In genomic region chr7:139830292-139830691, GRCh38 we compare ENCODE assay signal across 11 cellular contexts. TPM values are rescaled to one million over a fixed set of nuclear protein-coding genes. Genes with fewer than 3 reads are reported as not detected.
DNase-seq lines count a peak whose midpoint lies in the region; ATAC-seq and TF ChIP-seq lines count a peak whose summit lies in the region.
"Had no signal": no experiment of that assay in that cellular context is flagged by ENCODE, and none has a peak within 500 bp of the region (broad histone marks: within the 10 kb centered on the region; RNA-seq: fewer than 3 reads in every experiment).

No MANE protein-coding gene starts in this region.

- H3K4me3 Mint-ChIP-seq in stimulated activated naive CD8-positive, alpha-beta T cell treated with anti-CD3 and anti-CD28 coated beads, Interleukin-15, Interleukin-2, amounts not matched to agents 100 ng/mL and 50 ng/mL, for 24 hours, result peak overlapping the region; percentile 69
- H3K4me3 Mint-ChIP-seq in brain (no peak overlapping the region), Caco-2 (ENCODE audit: unreplicated experiment) (no peak overlapping the region)

- peak overlapping the region; percentile 29 for H3K27ac Mint-ChIP-seq in stimulated activated naive CD8-positive, alpha-beta T cell treated with anti-CD3 and anti-CD28 coated beads, Interleukin-15, Interleukin-2, amounts not matched to agents 100 ng/mL and 50 ng/mL, for 24 hours
- peak overlapping the region in 3 of 5 experiments; percentile 2 to 80 (median 70) for H3K27ac Mint-ChIP-seq in brain
- no peak overlapping the region for H3K27ac Mint-ChIP-seq in Caco-2 (ENCODE audit: unreplicated experiment)

- H3K9ac ChIP-seq in mucosa of stomach (ENCODE audit: low read length), result peak overlapping the region; percentile 71

- ATAC-seq in stimulated activated naive CD8-positive, alpha-beta T cell treated with anti-CD3 and anti-CD28 coated beads, Interleukin-15, Interleukin-2, amounts not matched to agents 100 U/mL and 50 U/mL, for 24 hours, result no peak
- no peak for ATAC-seq in HG02870 (IDR thresholded peaks at IDR 0.05; ENCODE audit: unreplicated experiment)

- no peak overlapping the region for H3K4me3 ChIP-seq in mucosa of stomach (ENCODE audit: low read length)
- no peak overlapping the region for H3K4me3 ChIP-seq in Caco-2 (ENCODE audit: low read depth, low read length)
- H3K4me3 ChIP-seq in MG63, result no peak overlapping the region

- H3K9me3 ChIP-seq in mucosa of stomach (ENCODE audit: control insufficient read depth, low read length) (no peaks in the 10 kb centered on the region), Caco-2 (peaks cover 5% of the 10 kb centered on the region; the same call in 1 of the 2 replicates), MG63 (no peaks in the 10 kb centered on the region)

- H3K4me1 Mint-ChIP-seq in stimulated activated naive CD8-positive, alpha-beta T cell treated with anti-CD3 and anti-CD28 coated beads, Interleukin-15, Interleukin-2, amounts not matched to agents 100 ng/mL and 50 ng/mL, for 24 hours (ENCODE audit: low read depth), result peaks cover 23% of the 10 kb centered on the region
- H3K4me1 Mint-ChIP-seq in brain (peaks cover 21% of the 10 kb centered on the region), Caco-2 (ENCODE audit: low read depth, unreplicated experiment) (peaks cover 8% of the 10 kb centered on the region)

- H3K36me3 ChIP-seq in mucosa of stomach (ENCODE audit: control insufficient read depth, insufficient read depth, low read length) (no peaks in the 10 kb centered on the region), Caco-2 (ENCODE audit: control insufficient read depth, insufficient read depth, low read length) (no peaks in the 10 kb centered on the region), MG63 (no peaks in the 10 kb centered on the region)

- TF ChIP-seq CTCF in brain (conservative IDR thresholded peaks at IDR 0.05) (no peak), Caco-2 (IDR thresholded peaks at IDR 0.05; ENCODE audit: insufficient read depth in 1 of 2, low read depth in 1 of 2, low read length in 1 of 2, severe bottlenecking in 1 of 2, unreplicated experiment in 1 of 2) (no peak)

- CTCF ChIA-PET in Caco-2 (lab: Charles Lee), result interaction anchor here (0.6 kb wide), 1 partner anchor 176 kb away, joined by 3 read pairs; no protein-coding TSS in a partner anchor

- no TSS peak for BruUV-seq in Caco-2 (replicated peaks; lab: Mats Ljungman, UMichigan)

- H3K36me3 Mint-ChIP-seq in stimulated activated naive CD8-positive, alpha-beta T cell treated with anti-CD3 and anti-CD28 coated beads, Interleukin-15, Interleukin-2, amounts not matched to agents 100 ng/mL and 50 ng/mL, for 24 hours (ENCODE audit: low read depth), result peaks cover 4% of the 10 kb centered on the region
- H3K36me3 Mint-ChIP-seq in brain, result peaks cover 3% of the 10 kb centered on the region
- H3K36me3 Mint-ChIP-seq in Caco-2 (ENCODE audit: insufficient read depth, unreplicated experiment), result no peaks in the 10 kb centered on the region

- H3K4me1 ChIP-seq in mucosa of stomach (ENCODE audit: control insufficient read depth, insufficient read depth, low read length) (peaks cover 38% of the 10 kb centered on the region), Caco-2 (no peaks in the 10 kb centered on the region; the same call in 1 of the 2 replicates)

- no peaks in the 10 kb centered on the region for H3K27me3 ChIP-seq in mucosa of stomach (ENCODE audit: control insufficient read depth, insufficient read depth, low read length)
- no peaks in the 10 kb centered on the region for H3K27me3 ChIP-seq in Caco-2 (replicated peaks; ENCODE audit: control insufficient read depth, insufficient read depth, low read length)
- no peaks in the 10 kb centered on the region for H3K27me3 ChIP-seq in MG63

- intact Hi-C loops in Caco-2 (cut with micrococcal nuclease; ENCODE audit: unreplicated experiment), result no loop called here

- no peak for DNase-seq in stimulated activated naive CD8-positive, alpha-beta T cell treated with anti-CD3 and anti-CD28 coated beads, Interleukin-15, Interleukin-2, amounts not matched to agents 100 U/mL and 50 U/mL, for 24 hours
- no peak for DNase-seq in stimulated activated CD4-positive, alpha-beta T cell treated with anti-CD3 and anti-CD28 coated beads, Interleukin-12 subunit alpha, Interleukin-12 subunit beta, amount 100 ng/mL, for 4 hours
- no peak for DNase-seq in Caco-2
- no peak for DNase-seq in MG63
- DNase-seq: activated CD8-positive, alpha-beta memory T cell treated with anti-CD3 and anti-CD28 coated beads, Interleukin-2, amount 50 U/mL, for 48 hours; NCI-H1092; NCI-H82 had no signal

- POLR2A ChIA-PET in Caco-2 (lab: Charles Lee), result no interaction called here

- H3K27me3 Mint-ChIP-seq in stimulated activated naive CD8-positive, alpha-beta T cell treated with anti-CD3 and anti-CD28 coated beads, Interleukin-15, Interleukin-2, amounts not matched to agents 100 ng/mL and 50 ng/mL, for 24 hours, result no peaks in the 10 kb centered on the region
- H3K27me3 Mint-ChIP-seq in brain, result peaks cover 7% of the 10 kb centered on the region
- peaks cover 3% of the 10 kb centered on the region for H3K27me3 Mint-ChIP-seq in Caco-2 (ENCODE audit: insufficient read depth, unreplicated experiment)

- peaks cover 8% of the 10 kb centered on the region for H3K9me3 Mint-ChIP-seq in stimulated activated naive CD8-positive, alpha-beta T cell treated with anti-CD3 and anti-CD28 coated beads, Interleukin-15, Interleukin-2, amounts not matched to agents 100 ng/mL and 50 ng/mL, for 24 hours
- H3K9me3 Mint-ChIP-seq in brain (peaks cover 13 to 25% (median 22%) of the 10 kb centered on the region in 5 experiments), Caco-2 (ENCODE audit: unreplicated experiment) (peaks cover 19% of the 10 kb centered on the region)

RNA-seq across cellular contexts. Expression of gene TBXAS1, which starts 1.2 kb away (rescaled TPM):
- polyA plus RNA-seq in brain (ENCODE audit: insufficient read depth, low read depth, low replicate concordance), result 3.7 TPM
- 1.2 and 1.6 TPM in 2 replicates for total RNA-seq in Caco-2 (2022)
- total RNA-seq in MG63 (2014; rRNA removed; shearing (Covaris generic); ENCODE audit: low replicate concordance), result 0.56 TPM in 1 of 2 replicates, not detected in the other

RNA-seq across cellular contexts. Expression of gene HIPK2, which starts 52.5 kb away (rescaled TPM):
- polyA plus RNA-seq in brain (ENCODE audit: insufficient read depth, low read depth, low replicate concordance), result 64.4 TPM
- total RNA-seq in Caco-2 (2022), result 35.6 and 42.8 TPM in 2 replicates
- 1.5 and 2.0 TPM in 2 replicates for total RNA-seq in MG63 (2014; rRNA removed; shearing (Covaris generic); ENCODE audit: low replicate concordance)

Comparison
In these comparisons a context has a peak if more than half of its experiments do, and no peak if none do; other contexts are left out.
1. RNA of gene HIPK2, which starts 52.5 kb away (total RNA-seq): 35.6 to 42.8 TPM in Caco-2; 1.5 to 2.0 TPM in MG63; every median in the first group is over 10 times any median in the second.